In the genomic region with DNA sequence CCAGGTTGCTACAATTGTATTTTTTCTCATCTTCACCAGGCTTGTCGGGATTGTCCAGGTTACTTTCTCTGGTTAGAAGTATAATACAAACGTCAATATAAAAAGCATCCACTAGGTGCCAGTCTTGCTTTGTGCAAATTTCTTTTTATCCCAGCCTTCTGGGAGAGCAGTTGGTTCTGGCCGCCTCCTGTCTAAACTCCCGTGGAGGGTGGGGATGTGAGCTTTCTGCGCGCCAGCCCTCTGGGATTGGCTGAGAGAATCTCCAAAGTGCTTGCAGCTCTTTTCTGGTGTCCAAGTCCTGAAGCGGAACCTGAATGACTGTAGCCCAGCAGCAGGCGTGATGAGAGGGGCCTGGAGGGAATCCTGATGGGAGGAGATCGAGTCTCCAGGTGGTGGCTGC, we compare ENCODE assay signal across 8 cellular contexts. TPM values are rescaled to one million over a fixed set of nuclear protein-coding genes. Genes with fewer than 3 reads are reported as not detected.
DNase-seq lines count a peak whose midpoint lies in the region; ATAC-seq and TF ChIP-seq lines count a peak whose summit lies in the region.

No MANE protein-coding gene starts in this region.

- H3K36me3 ChIP-seq in A673 (ENCODE audit: insufficient read depth, low read length, poor library complexity, severe bottlenecking) = no peaks in the 10 kb centered on the region

- H3K4me3 ChIP-seq in A673 (ENCODE audit: low read depth, low read length, poor library complexity, severe bottlenecking) (no peak overlapping the region), GM12865 (ENCODE audit: low read depth, low read length) (no peak overlapping the region), cardiac fibroblast (replicated peaks in 1 of 2; ENCODE audit: low read depth in 2 of 2, low read length in 2 of 2) (no peak overlapping the region)

- H3K27ac ChIP-seq in A673 (ENCODE audit: low read depth, low read length, poor library complexity, severe bottlenecking) = no peak overlapping the region

- H3K4me1 ChIP-seq in A673 (ENCODE audit: insufficient read depth, low read length, poor library complexity, severe bottlenecking) = peaks cover 8% of the 10 kb centered on the region

- CTCF ChIA-PET in A673 (lab: Charles Lee) = interaction anchor here (0.6 to 0.7 kb wide), 3 partner anchors 236 to 1748 kb away, joined by 3 to 5 read pairs (median 4); no protein-coding TSS in a partner anchor

- no peaks in the 10 kb centered on the region for H3K27me3 ChIP-seq in A673 (replicated peaks; ENCODE audit: insufficient read depth, low read depth, low read length, poor library complexity)

- peak; percentile 84 for ATAC-seq in SK-N-SH treated with all-trans-retinoic acid at 6 μM for 48 hours
- ATAC-seq in GM19035 (IDR thresholded peaks at IDR 0.05; ENCODE audit: unreplicated experiment) = no peak

- DNase-seq in A673 (ENCODE audit: low spot score) = peak; percentile 89
- DNase-seq in GM12865 (ENCODE audit: low read depth) = peak; percentile 64
- DNase-seq in NCI-H1436 (lab: John Stamatoyannopoulos, UW) = peak; percentile 55
- peak; percentile 86 for DNase-seq in cardiac fibroblast (ENCODE audit: low read depth in 2 of 2)
- peak; percentile 87 for DNase-seq in islet precursor cell
- DNase-seq in stimulated activated CD4-positive, alpha-beta T cell treated with anti-CD3 and anti-CD28 coated beads, Interleukin-2, amount 100 ng/mL, for 24 hours = peak; percentile 20 to 36

- POLR2A ChIA-PET in A673 (lab: Charles Lee; ENCODE audit: low non-redundant PET) = no interaction called here

- peak; percentile 71 for TF ChIP-seq CTCF in A673 (conservative IDR thresholded peaks at IDR 0.05; ENCODE audit: low read depth, low read length)
- peak; percentile 48 for TF ChIP-seq CTCF in GM12865 (IDR thresholded peaks at IDR 0.05; ENCODE audit: insufficient read depth, low read depth, low read length, missing control alignments)
- peak; percentile 45 for TF ChIP-seq CTCF in cardiac fibroblast (IDR thresholded peaks at IDR 0.05; ENCODE audit: low read depth, low read length)

- no TSS peak for BruUV-seq in A673 (replicated peaks; lab: Mats Ljungman, UMichigan)

- H3K9me3 ChIP-seq in A673 (ENCODE audit: low read depth, low read length, poor library complexity, severe bottlenecking) = no peaks in the 10 kb centered on the region

- intact Hi-C loops in A673 (cut with micrococcal nuclease; ENCODE audit: unreplicated experiment) = loop anchor here (1.0 to 5.0 kb wide), 7 partner anchors 136 to 1749 kb away; a partner anchor contains a TSS

TF ChIP-seq in SK-N-SH treated with all-trans-retinoic acid at 6 μM for 48 hours, 23 proteins besides CTCF, POLR2A, EP300 and RAD21:
- TF ChIP-seq ZFP30 (CRISPR knock-in tag; IDR thresholded peaks at IDR 0.05) = no peak
- TF ChIP-seq, protein P1, sequence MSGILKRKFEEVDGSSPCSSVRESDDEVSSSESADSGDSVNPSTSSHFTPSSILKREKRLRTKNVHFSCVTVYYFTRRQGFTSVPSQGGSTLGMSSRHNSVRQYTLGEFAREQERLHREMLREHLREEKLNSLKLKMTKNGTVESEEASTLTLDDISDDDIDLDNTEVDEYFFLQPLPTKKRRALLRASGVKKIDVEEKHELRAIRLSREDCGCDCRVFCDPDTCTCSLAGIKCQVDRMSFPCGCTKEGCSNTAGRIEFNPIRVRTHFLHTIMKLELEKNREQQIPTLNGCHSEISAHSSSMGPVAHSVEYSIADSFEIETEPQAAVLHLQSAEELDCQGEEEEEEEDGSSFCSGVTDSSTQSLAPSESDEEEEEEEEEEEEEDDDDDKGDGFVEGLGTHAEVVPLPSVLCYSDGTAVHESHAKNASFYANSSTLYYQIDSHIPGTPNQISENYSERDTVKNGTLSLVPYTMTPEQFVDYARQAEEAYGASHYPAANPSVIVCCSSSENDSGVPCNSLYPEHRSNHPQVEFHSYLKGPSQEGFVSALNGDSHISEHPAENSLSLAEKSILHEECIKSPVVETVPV (CRISPR knock-in tag; IDR thresholded peaks at IDR 0.05) = no peak
- 0 out of 2 replicates have a peak, but pooled peaks have one; percentile 7 for TF ChIP-seq ISL1 (CRISPR knock-in tag; IDR thresholded peaks at IDR 0.05)

RNA-seq across cellular contexts. Expression of a gene that starts 22.4 kb away (rescaled TPM):
- 0.31 and 0.75 TPM in 2 replicates for total RNA-seq in A673 (2021)

Comparison
In these comparisons a context has a peak if more than half of its experiments do, and no peak if none do; other contexts are left out.
1. DNase-seq: peak in every context shown above with its lines; median percentile 89 in A673; 87 in islet precursor cell; 86 in cardiac fibroblast; 64 in GM12865; 55 in NCI-H1436; 28 in stimulated activated CD4-positive, alpha-beta T cell treated with anti-CD3 and anti-CD28 coated beads, Interleukin-2, amount 100 ng/mL, for 24 hours.